In the genomic region with DNA sequence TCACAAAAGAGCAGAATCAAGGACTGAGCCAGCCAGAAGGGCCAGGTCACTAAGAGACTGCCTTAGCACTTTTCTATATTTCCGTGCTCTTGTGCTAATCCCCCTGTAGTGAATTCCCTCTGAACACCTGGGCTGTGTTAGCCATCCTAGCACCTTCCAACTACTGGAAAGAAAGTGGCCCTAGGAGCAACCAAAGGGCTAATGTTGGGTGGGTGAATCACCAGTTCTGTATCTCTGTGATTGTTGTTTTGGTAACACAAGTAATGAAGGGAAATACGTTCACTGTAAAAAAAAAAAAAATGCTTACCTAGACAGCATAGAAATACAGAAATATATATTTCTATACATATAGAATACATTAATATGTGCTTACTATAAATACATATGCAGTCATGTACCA, we compare ENCODE assay signal across 18 cellular contexts. TPM values are rescaled to one million over a fixed set of nuclear protein-coding genes. Genes with fewer than 3 reads are reported as not detected.
A peak's percentile ranks its signal among the peaks of the same experiment; 100 is the strongest.
DNase-seq lines count a peak whose midpoint lies in the region; ATAC-seq and TF ChIP-seq lines count a peak whose summit lies in the region.
"Had no signal": no experiment of that assay in that cellular context is flagged by ENCODE, and none has a peak within 500 bp of the region (broad histone marks: within the 10 kb centered on the region; RNA-seq: fewer than 3 reads in every experiment).

No MANE protein-coding gene starts in this region.

- no peaks in the 10 kb centered on the region for H3K27me3 ChIP-seq in DND-41 (ENCODE audit: insufficient read depth, low read length, poor library complexity)
- no peaks in the 10 kb centered on the region for H3K27me3 ChIP-seq in PC-9 (ENCODE audit: insufficient read depth, low read depth)

- H3K27ac ChIP-seq in DND-41 (ENCODE audit: low read length) (peak overlapping the region; percentile 65), PC-9 (peak overlapping the region; percentile 100)
- H3K27ac ChIP-seq: KMS-11, SK-N-MC had no signal

- H3K4me3 Mint-ChIP-seq in central memory CD8-positive, alpha-beta T cell: no peak overlapping the region
- H3K4me3 Mint-ChIP-seq in osteocyte (ENCODE audit: unreplicated experiment): no peak overlapping the region
- H3K4me3 Mint-ChIP-seq: B cell, H9, naive B cell had no signal

- intact Hi-C loops in PC-9 (cut with micrococcal nuclease; ENCODE audit: unreplicated experiment): loop anchor here (1.0 kb wide), 1 partner anchor 44 kb away; the partner anchor contains the start of gene PXYLP1

- H3K4me1 Mint-ChIP-seq in central memory CD8-positive, alpha-beta T cell: peaks cover 27% of the 10 kb centered on the region
- peaks cover 57% of the 10 kb centered on the region for H3K4me1 Mint-ChIP-seq in osteocyte (ENCODE audit: unreplicated experiment)

- H4K20me1 ChIP-seq in DND-41 (ENCODE audit: insufficient read depth, low read length) (peaks cover 3% of the 10 kb centered on the region; the same call in 1 of the 2 replicates), PC-9 (ENCODE audit: insufficient read depth) (no peaks in the 10 kb centered on the region)

- POLR2A ChIA-PET in PC-9 (lab: Charles Lee; ENCODE audit: unreplicated experiment): no interaction called here

- CTCF ChIA-PET in PC-9 (lab: Charles Lee): interaction anchor here (1.1 kb wide), 1 partner anchor 27 kb away, joined by 4 read pairs; no protein-coding TSS in a partner anchor

- H3K4me3 ChIP-seq in DND-41 (ENCODE audit: low read depth in 1 of 2, low read length in 2 of 2) (no peak overlapping the region), PC-9 (peak overlapping the region; percentile 37; the same call in 1 of the 2 replicates)
- H3K4me3 ChIP-seq: lower lobe of right lung, SK-N-MC, thoracic aorta had no signal

- H3K27me3 Mint-ChIP-seq in central memory CD8-positive, alpha-beta T cell: no peaks in the 10 kb centered on the region
- no peaks in the 10 kb centered on the region for H3K27me3 Mint-ChIP-seq in osteocyte (ENCODE audit: unreplicated experiment)
- H3K27me3 Mint-ChIP-seq: B cell, progenitor cell of endocrine pancreas had no signal

- TF ChIP-seq CTCF in DND-41 (IDR thresholded peaks at IDR 0.05; ENCODE audit: borderline replicate concordance, extremely low read depth, low read length, poor library complexity, severe bottlenecking) (no peak), PC-9 (conservative IDR thresholded peaks at IDR 0.05) (no peak), osteocyte (IDR thresholded peaks at IDR 0.05) (no peak)

- no peak for ATAC-seq in DND-41 (ENCODE audit: insufficient read depth, low read depth)
- ATAC-seq in central memory CD8-positive, alpha-beta T cell (replicated peaks; ENCODE audit: extremely low read depth, poor library complexity, severe bottlenecking): no peak
- ATAC-seq in GM18520 (IDR thresholded peaks at IDR 0.05; ENCODE audit: unreplicated experiment): no peak

- BruUV-seq in PC-9 (replicated peaks; lab: Mats Ljungman, UMichigan): no TSS peak

- H3K9ac ChIP-seq in DND-41 (ENCODE audit: low read depth, low read length): no peak overlapping the region; the same call in 1 of the 2 replicates
- H3K9ac ChIP-seq: KMS-11 had no signal

- peaks cover 75% of the 10 kb centered on the region for H3K79me2 ChIP-seq in DND-41 (ENCODE audit: insufficient read depth, low read length)
- no peaks in the 10 kb centered on the region for H3K79me2 ChIP-seq in PC-9 (ENCODE audit: low read depth)

- peaks cover 46% of the 10 kb centered on the region for H3F3A ChIP-seq in PC-9 (ENCODE audit: insufficient read depth, low read depth)

- H3K27ac Mint-ChIP-seq in central memory CD8-positive, alpha-beta T cell (ENCODE audit: low read depth): peak overlapping the region; percentile 77
- H3K27ac Mint-ChIP-seq in osteocyte (ENCODE audit: unreplicated experiment): no peak overlapping the region
- H3K27ac Mint-ChIP-seq: B cell, H9, naive B cell, progenitor cell of endocrine pancreas had no signal

- DNase-seq in DND-41 (no peak), PC-9 (peak in 1 of 2 experiments; percentile 52), osteocyte (ENCODE audit: extremely low spot score, unreplicated experiment) (peak; percentile 25), GM19240 (ENCODE audit: insufficient read length, low spot score) (no peak), NCI-H2196 (lab: John Stamatoyannopoulos, UW; ENCODE audit: unreplicated experiment) (no peak)
- no peak for DNase-seq in central memory CD8-positive, alpha-beta T cell (ENCODE audit: low spot score in 2 of 2)
- DNase-seq: activated gamma-delta T cell treated with Interleukin-2 at 50 U/mL for 16 hours, H9, lower lobe of right lung, naive B cell, NCI-H1105, OCI-M1 had no signal

- peaks cover 100% of the 10 kb centered on the region for H3K36me3 ChIP-seq in DND-41 (ENCODE audit: insufficient read depth, low read length)
- peaks cover 18% of the 10 kb centered on the region; the same call in 1 of the 2 replicates for H3K36me3 ChIP-seq in PC-9 (ENCODE audit: low read depth)
- H3K36me3 ChIP-seq: thoracic aorta had no signal

- no peaks in the 10 kb centered on the region for H3K9me3 Mint-ChIP-seq in central memory CD8-positive, alpha-beta T cell
- H3K9me3 Mint-ChIP-seq in osteocyte (ENCODE audit: unreplicated experiment): no peaks in the 10 kb centered on the region
- H3K9me3 Mint-ChIP-seq: H9, naive B cell had no signal

- H3K36me3 Mint-ChIP-seq in central memory CD8-positive, alpha-beta T cell (ENCODE audit: insufficient read depth): no peaks in the 10 kb centered on the region
- H3K36me3 Mint-ChIP-seq in osteocyte (ENCODE audit: unreplicated experiment): no peaks in the 10 kb centered on the region

- no peak overlapping the region for H2AFZ ChIP-seq in DND-41 (ENCODE audit: low read depth, low read length)
- H2AFZ ChIP-seq in PC-9: no peak overlapping the region

- no peaks in the 10 kb centered on the region for H3K9me3 ChIP-seq in DND-41 (ENCODE audit: insufficient read depth, low read length, severe bottlenecking)
- H3K9me3 ChIP-seq in PC-9 (ENCODE audit: insufficient read depth, low read depth): no peaks in the 10 kb centered on the region
- H3K9me3 ChIP-seq: lower lobe of right lung, thoracic aorta had no signal

- no peaks in the 10 kb centered on the region for H3K9me2 ChIP-seq in PC-9 (ENCODE audit: insufficient read depth)

- H3K4me2 ChIP-seq in DND-41 (ENCODE audit: insufficient read depth, low read length): no peak overlapping the region
- H3K4me2 ChIP-seq in PC-9: peak overlapping the region; percentile 73
- H3K4me2 ChIP-seq: KMS-11 had no signal

- H3K4me1 ChIP-seq in DND-41 (ENCODE audit: insufficient read depth, low read length) (peaks cover 48% of the 10 kb centered on the region), PC-9 (replicated peaks; ENCODE audit: insufficient read depth) (peaks cover 77% of the 10 kb centered on the region)

RNA-seq across cellular contexts. Expression of gene PXYLP1, which starts 43.9 kb away (rescaled TPM):
- 7.8 and 11.1 TPM in 2 replicates for total RNA-seq in PC-9 (2021)
- 21.2 and 21.9 TPM in 2 replicates for total RNA-seq in osteocyte
